9 cellular contexts compared by ENCODE assay signal in genomic region chr12:66170606-66171005, GRCh38. TPM values are rescaled to one million over a fixed set of nuclear protein-coding genes. Genes with fewer than 3 reads are reported as not detected.
DNase-seq lines count a peak whose midpoint lies in the region; ATAC-seq and TF ChIP-seq lines count a peak whose summit lies in the region.
"Had no signal": no experiment of that assay in that cellular context is flagged by ENCODE, and none has a peak within 500 bp of the region (broad histone marks: within the 10 kb centered on the region; RNA-seq: fewer than 3 reads in every experiment).

No MANE protein-coding gene starts in this region.

- CTCF ChIA-PET in activated CD4-positive, alpha-beta T cell treated with anti-CD3 and anti-CD28 coated beads, Interleukin-2, amount 10 ng/mL, durations not matched to agents 7 days and 5 days (lab: Charles Lee) = no interaction called here
- CTCF ChIA-PET in activated B cell treated with CpG ODN at 0.5 μM for 24 hours (lab: Charles Lee) (interaction anchor here (1.8 kb wide), 1 partner anchor 26 kb away, joined by 7 read pairs; no protein-coding TSS in a partner anchor), HEK293T (lab: Yijun Ruan, JAX) (no interaction called here)

- H3K4me3 Mint-ChIP-seq in activated CD4-positive, alpha-beta T cell treated with anti-CD3 and anti-CD28 coated beads, Interleukin-2, amount 10 ng/mL, durations not matched to agents 7 days and 5 days = peak overlapping the region; percentile 94
- H3K4me3 Mint-ChIP-seq in activated B cell treated with CpG ODN at 0.5 μM for 24 hours = peak overlapping the region; percentile 98

- POLR2A ChIA-PET in activated CD4-positive, alpha-beta T cell treated with anti-CD3 and anti-CD28 coated beads, Interleukin-2, amount 10 ng/mL, durations not matched to agents 7 days and 5 days (lab: Charles Lee) = no interaction called here
- POLR2A ChIA-PET in activated B cell treated with CpG ODN at 0.5 μM for 24 hours (lab: Charles Lee) (interaction anchor here (1.1 to 2.4 kb wide), 5 partner anchors 33 to 1098 kb away, joined by 7 to 53 read pairs (median 18); partner anchors contain the start of genes CAND1 and HELB), HEK293T (lab: Yijun Ruan, JAX) (no interaction called here)

- H3K9ac ChIP-seq in iPS-18a (ENCODE audit: low read length) (no peak overlapping the region), subcutaneous abdominal adipose tissue (ENCODE audit: low read length in 5 of 5) (peak overlapping the region in 1 of 5 donors; percentile 88)

- H3K27me3 Mint-ChIP-seq in activated CD4-positive, alpha-beta T cell treated with anti-CD3 and anti-CD28 coated beads, Interleukin-2, amount 10 ng/mL, durations not matched to agents 7 days and 5 days = no peaks in the 10 kb centered on the region
- no peaks in the 10 kb centered on the region for H3K27me3 Mint-ChIP-seq in activated B cell treated with CpG ODN at 0.5 μM for 24 hours

- H3K4me1 ChIP-seq in iPS-18a (ENCODE audit: control insufficient read depth, low read depth, low read length) (peaks cover 7% of the 10 kb centered on the region), subcutaneous abdominal adipose tissue (ENCODE audit: control insufficient read depth in 5 of 5, insufficient read depth in 5 of 5, low read length in 5 of 5) (peaks cover 0 to 21% (median 17%) of the 10 kb centered on the region in 5 donors)

- no peak for DNase-seq in activated CD4-positive, alpha-beta T cell treated with anti-CD3 and anti-CD28 coated beads, Interleukin-2, amount 10 ng/mL, durations not matched to agents 7 days and 5 days
- DNase-seq in activated CD4-positive, alpha-beta T cell treated with anti-CD3 and anti-CD28 coated beads, Interleukin-2, amount 50 U/mL, for 48 hours = no peak
- no peak for DNase-seq in activated B cell treated with CpG ODN at 0.5 μM for 24 hours
- DNase-seq in D341Med (ENCODE audit: low spot score) = no peak
- DNase-seq in HEK293T (ENCODE audit: extremely low spot score) = no peak
- DNase-seq in posterior cingulate gyrus = no peak

- H3K27ac Mint-ChIP-seq in activated CD4-positive, alpha-beta T cell treated with anti-CD3 and anti-CD28 coated beads, Interleukin-2, amount 10 ng/mL, durations not matched to agents 7 days and 5 days = peak overlapping the region; percentile 100
- peak overlapping the region; percentile 100 for H3K27ac Mint-ChIP-seq in activated B cell treated with CpG ODN at 0.5 μM for 24 hours

- H3K4me1 Mint-ChIP-seq in activated CD4-positive, alpha-beta T cell treated with anti-CD3 and anti-CD28 coated beads, Interleukin-2, amount 10 ng/mL, durations not matched to agents 7 days and 5 days = peaks cover 35% of the 10 kb centered on the region
- H3K4me1 Mint-ChIP-seq in activated B cell treated with CpG ODN at 0.5 μM for 24 hours = peaks cover 40% of the 10 kb centered on the region

- H3K36me3 ChIP-seq in iPS-18a (ENCODE audit: control insufficient read depth, low read depth, low read length) (no peaks in the 10 kb centered on the region), subcutaneous abdominal adipose tissue (ENCODE audit: control insufficient read depth in 5 of 5, insufficient read depth in 5 of 5, low read length in 5 of 5) (peaks cover 0 to 6% (median 0%) of the 10 kb centered on the region in 5 donors)

- H3K27ac ChIP-seq in iPS-18a (ENCODE audit: low read length) = no peak overlapping the region
- H3K27ac ChIP-seq in subcutaneous abdominal adipose tissue (ENCODE audit: low read depth, low read length) = peak overlapping the region; percentile 96

- H3K27me3 ChIP-seq in iPS-18a (ENCODE audit: control insufficient read depth, insufficient read depth, low read length) (no peaks in the 10 kb centered on the region), subcutaneous abdominal adipose tissue (ENCODE audit: control insufficient read depth in 5 of 5, insufficient read depth in 4 of 5, low read length in 5 of 5) (no peaks in the 10 kb centered on the region)

- ATAC-seq in activated B cell treated with CpG ODN at 0.5 μM for 24 hours (ENCODE audit: low read depth) = no peak

- H3K4me3 ChIP-seq in iPS-18a (ENCODE audit: low read length) (peak overlapping the region; percentile 91), subcutaneous abdominal adipose tissue (ENCODE audit: low read depth in 1 of 5, low read length in 5 of 5) (peak overlapping the region in 3 of 5 donors; percentile 86 to 99 (median 86))

- peaks cover 33% of the 10 kb centered on the region for H3K36me3 Mint-ChIP-seq in activated CD4-positive, alpha-beta T cell treated with anti-CD3 and anti-CD28 coated beads, Interleukin-2, amount 10 ng/mL, durations not matched to agents 7 days and 5 days (ENCODE audit: low read depth)
- H3K36me3 Mint-ChIP-seq in activated B cell treated with CpG ODN at 0.5 μM for 24 hours (ENCODE audit: low read depth) = peaks cover 34% of the 10 kb centered on the region

- peaks cover 15% of the 10 kb centered on the region for H3K9me3 Mint-ChIP-seq in activated CD4-positive, alpha-beta T cell treated with anti-CD3 and anti-CD28 coated beads, Interleukin-2, amount 10 ng/mL, durations not matched to agents 7 days and 5 days
- H3K9me3 Mint-ChIP-seq in activated B cell treated with CpG ODN at 0.5 μM for 24 hours = peaks cover 2% of the 10 kb centered on the region

- no peak for TF ChIP-seq CTCF in activated B cell treated with CpG ODN at 0.5 μM for 24 hours (IDR thresholded peaks at IDR 0.05)

- H3K9me3 ChIP-seq in iPS-18a (ENCODE audit: control insufficient read depth, low read depth, low read length) = no peaks in the 10 kb centered on the region
- H3K9me3 ChIP-seq in subcutaneous abdominal adipose tissue (ENCODE audit: control insufficient read depth in 5 of 5, low read length in 5 of 5) = no peaks in the 10 kb centered on the region

- intact Hi-C loops in activated B cell treated with CpG ODN at 0.5 μM for 24 hours (cut with micrococcal nuclease) (no loop called here), posterior cingulate gyrus (cut with DNase I) (no loop called here)

TF ChIP-seq in HEK293T, 16 proteins besides CTCF, POLR2A, EP300 and RAD21:
- TF ChIP-seq FOXK2 (IDR thresholded peaks at IDR 0.05) (no peak), LEF1 (IDR thresholded peaks at IDR 0.05; ENCODE audit: borderline replicate concordance) (no peak), HDGF (IDR thresholded peaks at IDR 0.05; ENCODE audit: borderline replicate concordance) (no peak), ZNF384 (IDR thresholded peaks at IDR 0.05) (no peak), NFRKB (IDR thresholded peaks at IDR 0.05) (no peak), SP1 (IDR thresholded peaks at IDR 0.05) (no peak), SUZ12 (IDR thresholded peaks at IDR 0.05) (no peak), BHLHE40 (IDR thresholded peaks at IDR 0.05; ENCODE audit: borderline replicate concordance) (no peak), FOXM1 (IDR thresholded peaks at IDR 0.05; ENCODE audit: borderline replicate concordance) (no peak), L3MBTL2 (conservative IDR thresholded peaks at IDR 0.05) (no peak), CTBP1 (IDR thresholded peaks at IDR 0.05; ENCODE audit: borderline replicate concordance) (no peak), PKNOX1 (IDR thresholded peaks at IDR 0.05) (no peak), FOXA1 (IDR thresholded peaks at IDR 0.05) (no peak), ELF4 (IDR thresholded peaks at IDR 0.05) (no peak)
TF ChIP-seq in HEK293T: peak in this region for 0.

RNA-seq across cellular contexts. Expression of gene TMBIM4, which starts 0.8 kb away (rescaled TPM):
- 10 to 100 TPM; 65.7 to 83.5 TPM for total RNA-seq in activated CD4-positive, alpha-beta T cell treated with anti-CD3 and anti-CD28 coated beads, Interleukin-2, amount 10 ng/mL, durations not matched to agents 7 days and 5 days
- total RNA-seq in activated B cell treated with CpG ODN at 0.5 μM for 24 hours = 91.8 and 93.5 TPM in 2 replicates

RNA-seq across cellular contexts. Expression of gene IRAK3, which starts 18.4 kb away (rescaled TPM):
- total RNA-seq in activated CD4-positive, alpha-beta T cell treated with anti-CD3 and anti-CD28 coated beads, Interleukin-2, amount 10 ng/mL, durations not matched to agents 7 days and 5 days = under 1 TPM; 0.77 to 0.89 TPM
- 5.6 and 6.6 TPM in 2 replicates for total RNA-seq in activated B cell treated with CpG ODN at 0.5 μM for 24 hours
- total RNA-seq: HT-29 had no signal

RNA-seq across cellular contexts. Expression of gene LLPH, which starts 40.1 kb away (rescaled TPM):
- 10 to 100 TPM; 33.3 to 38.6 TPM for total RNA-seq in activated CD4-positive, alpha-beta T cell treated with anti-CD3 and anti-CD28 coated beads, Interleukin-2, amount 10 ng/mL, durations not matched to agents 7 days and 5 days
- 29.5 and 35.5 TPM in 2 replicates for total RNA-seq in activated B cell treated with CpG ODN at 0.5 μM for 24 hours
